21 cellular contexts compared by ENCODE assay signal in genomic region chr20:3547906-3548305, GRCh38.
"Had no signal": no experiment of that assay in that cellular context is flagged by ENCODE, and none has a peak within 500 bp of the region (broad histone marks: within the 10 kb centered on the region; RNA-seq: fewer than 3 reads in every experiment).

No MANE protein-coding gene starts in this region.

- DNase-seq: effector memory CD8-positive, alpha-beta T cell; foreskin fibroblast; glutamatergic neuron; kidney; left cardiac atrium; left ventricle myocardium superior; mucosa of descending colon; naive thymus-derived CD8-positive, alpha-beta T cell; posterior cingulate gyrus; right cardiac atrium; stimulated activated CD4-positive, alpha-beta T cell treated with anti-CD3 and anti-CD28 coated beads, Interleukin-4, amount 100 ng/mL, for 1 hour; stimulated activated CD8-positive, alpha-beta memory T cell treated with anti-CD3 and anti-CD28 coated beads, Interleukin-4, amount 100 ng/mL, for 48 hours; stimulated activated naive CD8-positive, alpha-beta T cell treated with anti-CD3 and anti-CD28 coated beads, Interleukin-15, Interleukin-2, amounts not matched to agents 100 U/mL and 50 U/mL, for 24 hours; thyroid gland had no signal

- H3K9me3 ChIP-seq: esophagus muscularis mucosa, gastroesophageal sphincter, mucosa of descending colon, neutrophil, suprapubic skin, thyroid gland had no signal

- H3K4me3 ChIP-seq: esophagus muscularis mucosa, gastroesophageal sphincter, mucosa of descending colon, suprapubic skin, thyroid gland had no signal

- FAIRE-seq: kidney, urothelium cell line had no signal

- H3K27ac ChIP-seq: epithelial cell of prostate, esophagus muscularis mucosa, gastroesophageal sphincter, neutrophil, suprapubic skin, thyroid gland had no signal

- ATAC-seq: effector memory CD8-positive, alpha-beta T cell; gastroesophageal sphincter; left cardiac atrium; left ventricle myocardium superior; mucosa of descending colon; naive thymus-derived CD8-positive, alpha-beta T cell; right cardiac atrium; stimulated activated effector memory CD8-positive, alpha-beta T cell treated with anti-CD3 and anti-CD28 coated beads, Interleukin-12 subunit alpha, Interleukin-12 subunit beta, amount 100 ng/mL, for 72 hours; stimulated activated naive CD8-positive, alpha-beta T cell treated with anti-CD3 and anti-CD28 coated beads, Interleukin-15, Interleukin-2, amounts not matched to agents 100 U/mL and 50 U/mL, for 24 hours had no signal

- H3K4me1 ChIP-seq: esophagus muscularis mucosa, gastroesophageal sphincter, suprapubic skin had no signal

- H3K27me3 ChIP-seq: esophagus muscularis mucosa, gastroesophageal sphincter, neutrophil, suprapubic skin, thyroid gland had no signal

- H3K36me3 ChIP-seq: thyroid gland had no signal
